ENCODE assay signal across 8 cellular contexts in genomic region chr7:80135306-80136104, GRCh38. TPM values are rescaled to one million over a fixed set of nuclear protein-coding genes. Genes with fewer than 3 reads are reported as not detected.
A peak's percentile ranks its signal among the peaks of the same experiment; 100 is the strongest.
DNase-seq lines count a peak whose midpoint lies in the region; ATAC-seq and TF ChIP-seq lines count a peak whose summit lies in the region.

No MANE protein-coding gene starts in this region.

- peaks cover 14% of the 10 kb centered on the region for H3K36me3 Mint-ChIP-seq in natural killer cell

- H3K27me3 ChIP-seq in A673 (replicated peaks; ENCODE audit: insufficient read depth, low read depth, low read length, poor library complexity), result no peaks in the 10 kb centered on the region

- peak; percentile 36 for ATAC-seq in GM18498 (IDR thresholded peaks at IDR 0.05; ENCODE audit: unreplicated experiment)
- ATAC-seq in natural killer cell, result peak; percentile 29 to 47 (median 41)
- ATAC-seq in HG02588 (IDR thresholded peaks at IDR 0.05; ENCODE audit: unreplicated experiment), result no peak

- POLR2A ChIA-PET in A673 (lab: Charles Lee; ENCODE audit: low non-redundant PET), result interaction anchor here (0.6 kb wide), 1 partner anchor 12 kb away, joined by 3 read pairs; no protein-coding TSS in a partner anchor

- H3K4me3 ChIP-seq in A673 (ENCODE audit: low read depth, low read length, poor library complexity, severe bottlenecking), result peak overlapping the region; percentile 89
- peak overlapping the region; percentile 66 for H3K4me3 ChIP-seq in LNCaP clone FGC (ENCODE audit: low read depth, low read length)
- peak overlapping the region; percentile 93 for H3K4me3 ChIP-seq in fibroblast of villous mesenchyme (ENCODE audit: low read depth, low read length)

- peak overlapping the region; percentile 86 for H3K27ac ChIP-seq in A673 (ENCODE audit: low read depth, low read length, poor library complexity, severe bottlenecking)

- no peak overlapping the region for H3K27ac Mint-ChIP-seq in natural killer cell

- H3K4me1 ChIP-seq in A673 (ENCODE audit: insufficient read depth, low read length, poor library complexity, severe bottlenecking), result peaks cover 30% of the 10 kb centered on the region

- no peak for TF ChIP-seq CTCF in A673 (conservative IDR thresholded peaks at IDR 0.05; ENCODE audit: low read depth, low read length)
- TF ChIP-seq CTCF in LNCaP clone FGC (IDR thresholded peaks at IDR 0.05; ENCODE audit: control insufficient read depth, extremely low read depth, insufficient read depth), result no peak
- no peak for TF ChIP-seq CTCF in fibroblast of villous mesenchyme (IDR thresholded peaks at IDR 0.05; ENCODE audit: insufficient read depth, low read depth, low read length)
- no peak for TF ChIP-seq CTCF in natural killer cell (IDR thresholded peaks at IDR 0.05)

- H3K4me3 Mint-ChIP-seq in natural killer cell, result peak overlapping the region; percentile 64

- BruUV-seq in A673 (replicated peaks; lab: Mats Ljungman, UMichigan), result no TSS peak

- intact Hi-C loops in A673 (cut with micrococcal nuclease; ENCODE audit: unreplicated experiment) (loop anchor here (2.0 to 5.0 kb wide), 3 partner anchors 47 to 307 kb away; no protein-coding TSS in a partner anchor), natural killer cell (cut with micrococcal nuclease) (no loop called here)

- H3K27me3 Mint-ChIP-seq in natural killer cell (ENCODE audit: low read depth in 2 of 2), result peaks cover 42 to 58% of the 10 kb centered on the region in 2 donors

- H3K9me3 ChIP-seq in A673 (ENCODE audit: low read depth, low read length, poor library complexity, severe bottlenecking), result no peaks in the 10 kb centered on the region

- H3K4me1 Mint-ChIP-seq in natural killer cell, result peaks cover 5 to 12% of the 10 kb centered on the region in 2 donors

- DNase-seq in A673 (ENCODE audit: low spot score), result peak; percentile 50
- DNase-seq in LNCaP clone FGC (ENCODE audit: low read depth), result no peak
- DNase-seq in activated T-cell treated with anti-CD3 and anti-CD28 coated beads, Interleukin-2, amount 50 U/mL, for 1 hour, result peak; percentile 18
- DNase-seq in fibroblast of villous mesenchyme (ENCODE audit: low read depth), result peak; percentile 48
- no peak for DNase-seq in natural killer cell
- peak; percentile 52 for DNase-seq in ureter (ENCODE audit: low spot score)

- H3K9me3 Mint-ChIP-seq in natural killer cell, result peaks cover 4 to 9% of the 10 kb centered on the region in 2 donors

- no peaks in the 10 kb centered on the region for H3K36me3 ChIP-seq in A673 (ENCODE audit: insufficient read depth, low read length, poor library complexity, severe bottlenecking)

- CTCF ChIA-PET in A673 (lab: Charles Lee), result interaction anchor here (0.6 to 2.5 kb wide), 2 partner anchors 149 to 257 kb away, joined by 3 to 10 read pairs; no protein-coding TSS in a partner anchor

RNA-seq across cellular contexts. Expression of gene GNAI1, which starts 0.9 kb away (rescaled TPM):
- total RNA-seq in A673 (2021) (19.8 and 22.4 TPM in 2 replicates), fibroblast of villous mesenchyme (56.0 and 73.8 TPM in 2 replicates), natural killer cell (1 to 10 TPM in 1 of 3 donors, under 1 TPM in 2; 0.59 to 1.1 (median 0.68) TPM), ureter (53.6 TPM)

Comparison
In these comparisons a context has a peak if more than half of its experiments do, and no peak if none do; other contexts are left out.
1. DNase-seq: peak in A673 (single experiment), activated T-cell treated with anti-CD3 and anti-CD28 coated beads, Interleukin-2, amount 50 U/mL, for 1 hour (single experiment), fibroblast of villous mesenchyme (single experiment) and ureter (single experiment); none in LNCaP clone FGC (single experiment) and natural killer cell (single experiment).
2. RNA of gene GNAI1, which starts 0.9 kb away (total RNA-seq): 56.0 to 73.8 TPM in fibroblast of villous mesenchyme, 53.6 TPM in ureter (single experiment) and 19.8 to 22.4 TPM in A673; 0.59 to 1.1 TPM in natural killer cell; every median in the first group is over 10 times any median in the second.
3. Peak in every context shown above with its lines, with median percentiles within 50 percentile points of each other: H3K4me3 ChIP-seq.